In the genomic region with DNA sequence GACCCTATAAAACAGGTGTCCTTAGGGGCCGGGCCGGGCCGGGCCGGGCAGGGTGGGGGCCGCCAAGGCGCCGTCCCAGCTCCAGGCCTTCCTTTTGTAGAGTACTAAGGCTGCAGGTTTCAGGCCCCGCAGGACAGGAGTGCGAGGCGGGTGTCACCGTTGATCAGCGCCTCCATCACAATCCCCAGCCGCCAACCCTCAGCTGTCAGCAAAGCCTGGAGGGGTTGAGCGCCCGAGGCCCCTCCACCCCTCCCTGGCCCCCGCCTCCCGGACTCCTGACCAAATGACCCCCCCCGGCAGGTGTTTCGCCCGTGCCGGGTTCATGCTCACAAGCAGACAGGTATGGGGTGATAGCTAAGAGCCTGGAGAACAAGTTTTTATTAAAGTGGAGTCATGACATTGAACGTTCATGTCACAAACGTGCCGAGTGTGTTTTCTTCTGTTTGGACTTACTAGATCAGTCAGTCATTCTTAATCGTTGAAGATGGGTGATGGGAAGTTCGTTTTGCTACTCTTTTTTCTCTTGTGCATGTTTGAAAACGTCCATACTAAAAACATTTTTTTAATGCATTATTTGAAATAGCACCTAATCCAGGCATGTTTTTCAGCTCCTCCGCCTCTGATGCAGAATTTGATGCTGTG, we compare ENCODE assay signal across 1 cellular context.
TF ChIP-seq lines count a peak whose summit lies in the region.

No MANE protein-coding gene starts in this region.

TF ChIP-seq in H1, 55 proteins besides CTCF, POLR2A, EP300 and RAD21:
- TF ChIP-seq NRF1 (IDR thresholded peaks at IDR 0.05; ENCODE audit: low read depth, low read length) = no peak
- no peak for TF ChIP-seq TAF1 (IDR thresholded peaks at IDR 0.05; ENCODE audit: low read depth, low read length)
- no peak for TF ChIP-seq NANOG (IDR thresholded peaks at IDR 0.05; ENCODE audit: insufficient read depth, low read depth, low read length, poor library complexity, severe bottlenecking)
- TF ChIP-seq PHF8 (conservative IDR thresholded peaks at IDR 0.05; ENCODE audit: low read depth, low read length) = no peak; the same call in 1 of the 2 replicates
- no peak for TF ChIP-seq MAX (IDR thresholded peaks at IDR 0.05)
- no peak for TF ChIP-seq CHD1 (IDR thresholded peaks at IDR 0.05; ENCODE audit: low read depth, low read length)
- no peak for TF ChIP-seq SRF (IDR thresholded peaks at IDR 0.05; ENCODE audit: low read depth, low read length)
